21 cellular contexts compared by ENCODE assay signal in genomic region chr7:55147736-55148135, GRCh38.
A peak's percentile ranks its signal among the peaks of the same experiment; 100 is the strongest.
DNase-seq lines count a peak whose midpoint lies in the region; ATAC-seq, FAIRE-seq and TF ChIP-seq lines count a peak whose summit lies in the region.
"Had no signal": no experiment of that assay in that cellular context is flagged by ENCODE, and none has a peak within 500 bp of the region (broad histone marks: within the 10 kb centered on the region; RNA-seq: fewer than 3 reads in every experiment).

No MANE protein-coding gene starts in this region.

- H3K4me3 Mint-ChIP-seq in HFFc6: no peak overlapping the region
- no peak overlapping the region for H3K4me3 Mint-ChIP-seq in activated CD4-positive, alpha-beta memory T cell treated with anti-CD3 and anti-CD28 coated beads for 36 hours
- H3K4me3 Mint-ChIP-seq: B cell; CD4-positive, CD25-positive, alpha-beta regulatory T cell; CD8-positive, alpha-beta T cell had no signal

- WGBS in A549 (ENCODE audit: missing lambda C conversion rate): 91% methylated on average over 2 of the region's 2 CpGs
- 100% methylated on average over 2 of the region's 2 CpGs for WGBS in esophagus muscularis mucosa

- H3K27ac ChIP-seq in A549: no peak overlapping the region
- no peak overlapping the region for H3K27ac ChIP-seq in esophagus muscularis mucosa (replicated peaks in 1 of 4)
- H3K27ac ChIP-seq: BLaER1, C4-2B, GM23248 had no signal

- no peak overlapping the region for H3K4me2 ChIP-seq in A549
- H3K4me2 ChIP-seq: BLaER1 had no signal

- CTCF ChIA-PET in A549 (lab: Yijun Ruan, JAX): interaction anchor here (1.2 to 5.0 kb wide), 4 partner anchors 10 to 374 kb away, joined by 3 to 24 read pairs (median 14); no protein-coding TSS in a partner anchor
- CTCF ChIA-PET in activated CD4-positive, alpha-beta memory T cell treated with anti-CD3 and anti-CD28 coated beads for 36 hours (lab: Charles Lee): no interaction called here

- POLR2A ChIA-PET in A549 (lab: Yijun Ruan, JAX): no interaction called here
- POLR2A ChIA-PET in activated CD4-positive, alpha-beta memory T cell treated with anti-CD3 and anti-CD28 coated beads for 36 hours (lab: Charles Lee): no interaction called here

- peaks cover 6% of the 10 kb centered on the region for H3K27me3 Mint-ChIP-seq in HFFc6 (ENCODE audit: insufficient read depth)
- peaks cover 11% of the 10 kb centered on the region for H3K27me3 Mint-ChIP-seq in activated CD4-positive, alpha-beta memory T cell treated with anti-CD3 and anti-CD28 coated beads for 36 hours

- H3K4me1 ChIP-seq in A549 (peaks cover 10% of the 10 kb centered on the region; the same call in 2 of the 3 replicates), esophagus muscularis mucosa (peaks cover 0 to 6% (median 2%) of the 10 kb centered on the region in 4 donors)
- H3K4me1 ChIP-seq: Caco-2 had no signal

- no peaks in the 10 kb centered on the region for H3K9me3 Mint-ChIP-seq in HFFc6
- no peaks in the 10 kb centered on the region for H3K9me3 Mint-ChIP-seq in activated CD4-positive, alpha-beta memory T cell treated with anti-CD3 and anti-CD28 coated beads for 36 hours
- H3K9me3 Mint-ChIP-seq: CD8-positive, alpha-beta T cell had no signal

- H3K4me3 ChIP-seq in A549 (no peak overlapping the region), esophagus muscularis mucosa (no peak overlapping the region)
- H3K4me3 ChIP-seq: BLaER1, GM23248 had no signal

- H3K9me3 ChIP-seq in A549 (no peaks in the 10 kb centered on the region), esophagus muscularis mucosa (no peaks in the 10 kb centered on the region)
- H3K9me3 ChIP-seq: BLaER1, Caco-2 had no signal

- H3K36me3 ChIP-seq in esophagus muscularis mucosa: peaks cover 9 to 85% (median 64%) of the 10 kb centered on the region in 4 donors
- H3K36me3 ChIP-seq: BLaER1 had no signal

- DNase-seq in A549 (ENCODE audit: low read depth in 1 of 2, low spot score in 1 of 2) (no peak), HFFc6 (no peak), esophagus muscularis mucosa (ENCODE audit: extremely low spot score) (peak; percentile 47), epidermal melanocyte (ENCODE audit: insufficient read length, low spot score) (no peak), Kasumi-1 (lab: John Stamatoyannopoulos, UW) (no peak)
- no peak for DNase-seq in activated CD4-positive, alpha-beta memory T cell treated with anti-CD3 and anti-CD28 coated beads for 36 hours
- DNase-seq: Caco-2; CD4-positive, CD25-positive, alpha-beta regulatory T cell; CD8-positive, alpha-beta T cell; DMS153; DND-41; GM23248; H7; HCEC 1CT had no signal

- TF ChIP-seq CTCF in A549 (IDR thresholded peaks at IDR 0.05): no peak
- TF ChIP-seq CTCF in HFFc6 (IDR thresholded peaks at IDR 0.05): no peak
- no peak for TF ChIP-seq CTCF in esophagus muscularis mucosa (IDR thresholded peaks at IDR 0.05)

- TF ChIP-seq RAD21 in A549 (conservative IDR thresholded peaks at IDR 0.05 in 1 of 2, IDR thresholded peaks at IDR 0.05 in 1 of 2): no peak

- H3K36me3 Mint-ChIP-seq in HFFc6 (ENCODE audit: low read depth): peaks cover 73% of the 10 kb centered on the region
- H3K36me3 Mint-ChIP-seq in activated CD4-positive, alpha-beta memory T cell treated with anti-CD3 and anti-CD28 coated beads for 36 hours: no peaks in the 10 kb centered on the region
- H3K36me3 Mint-ChIP-seq: CD4-positive, CD25-positive, alpha-beta regulatory T cell; CD8-positive, alpha-beta T cell had no signal

- peaks cover 13% of the 10 kb centered on the region for H3K4me1 Mint-ChIP-seq in HFFc6 (ENCODE audit: low read depth)
- H3K4me1 Mint-ChIP-seq in activated CD4-positive, alpha-beta memory T cell treated with anti-CD3 and anti-CD28 coated beads for 36 hours (ENCODE audit: low read depth): no peaks in the 10 kb centered on the region
- H3K4me1 Mint-ChIP-seq: B cell; CD4-positive, CD25-positive, alpha-beta regulatory T cell had no signal

- FAIRE-seq in A549 (lab: Jason Lieb, UNC): no peak
- FAIRE-seq: G401.6, GM12892, GM19239, H1 had no signal

- no peaks in the 10 kb centered on the region for H3K27me3 ChIP-seq in esophagus muscularis mucosa
- H3K27me3 ChIP-seq: BLaER1 had no signal

- TF ChIP-seq EP300 in A549 (IDR thresholded peaks at IDR 0.05): no peak
- TF ChIP-seq EP300 in esophagus muscularis mucosa (IDR thresholded peaks at IDR 0.05): no peak

- ATAC-seq in A549: no peak
- ATAC-seq: CD8-positive, alpha-beta T cell had no signal

- intact Hi-C loops in esophagus muscularis mucosa (cut with DNase I): no loop called here
- intact Hi-C loops in activated CD4-positive, alpha-beta memory T cell treated with anti-CD3 and anti-CD28 coated beads for 36 hours (cut with micrococcal nuclease): no loop called here

- TF ChIP-seq POLR2A in A549 (IDR thresholded peaks at IDR 0.05; ENCODE audit: low read length) (no peak), esophagus muscularis mucosa (IDR thresholded peaks at IDR 0.05; ENCODE audit: low read depth) (no peak)

- H3K27ac Mint-ChIP-seq in HFFc6: peak overlapping the region; percentile 11; the same call in 1 of the 2 replicates
- no peak overlapping the region for H3K27ac Mint-ChIP-seq in activated CD4-positive, alpha-beta memory T cell treated with anti-CD3 and anti-CD28 coated beads for 36 hours
- H3K27ac Mint-ChIP-seq: B cell; CD4-positive, CD25-positive, alpha-beta regulatory T cell; CD8-positive, alpha-beta T cell had no signal

TF ChIP-seq in A549, 52 proteins besides CTCF, POLR2A, EP300 and RAD21:
- no peak for TF ChIP-seq ZNF302 (CRISPR knock-in tag; IDR thresholded peaks at IDR 0.05)
- no peak for TF ChIP-seq SREBF2 (IDR thresholded peaks at IDR 0.05)
- peak; percentile 52; the same call in 1 of the 2 replicates for TF ChIP-seq KDM1A (IDR thresholded peaks at IDR 0.05; ENCODE audit: low read depth)
